In genomic region chr10:110576220-110576619, GRCh38 we compare ENCODE assay signal across 12 cellular contexts. TPM values are rescaled to one million over a fixed set of nuclear protein-coding genes. Genes with fewer than 3 reads are reported as not detected.
DNase-seq lines count a peak whose midpoint lies in the region; ATAC-seq and TF ChIP-seq lines count a peak whose summit lies in the region.
"Had no signal": no experiment of that assay in that cellular context is flagged by ENCODE, and none has a peak within 500 bp of the region (broad histone marks: within the 10 kb centered on the region; RNA-seq: fewer than 3 reads in every experiment).

No MANE protein-coding gene starts in this region.

- peaks cover 31% of the 10 kb centered on the region for H3K79me2 ChIP-seq in fibroblast of lung (ENCODE audit: control insufficient read depth, insufficient read depth, low read length)

- H3K4me3 Mint-ChIP-seq in activated naive CD4-positive, alpha-beta T cell treated with anti-CD3 and anti-CD28 coated beads, Interleukin-2, amount 50 U/mL, for 24 hours, result peak overlapping the region; percentile 49

- TF ChIP-seq CTCF in RWPE2 (IDR thresholded peaks at IDR 0.05; ENCODE audit: poor library complexity, severe bottlenecking) (no peak), fibroblast of lung (conservative IDR thresholded peaks at IDR 0.05 in 1 of 2, IDR thresholded peaks at IDR 0.05 in 1 of 2; ENCODE audit: low read depth in 1 of 2, low read length in 2 of 2) (no peak)

- H3K9ac ChIP-seq in fibroblast of lung (ENCODE audit: insufficient read depth, low read length) (no peak overlapping the region), skeletal muscle satellite cell (ENCODE audit: low read depth, low read length) (no peak overlapping the region)

- H3K9me3 ChIP-seq in RWPE2 (ENCODE audit: severe bottlenecking), result no peaks in the 10 kb centered on the region
- no peaks in the 10 kb centered on the region for H3K9me3 ChIP-seq in fibroblast of lung (ENCODE audit: control insufficient read depth, insufficient read depth, low read depth, low read length)
- no peaks in the 10 kb centered on the region for H3K9me3 ChIP-seq in skeletal muscle satellite cell (replicated peaks; ENCODE audit: low read length)
- H3K9me3 ChIP-seq: pancreas had no signal

- H3K9me3 Mint-ChIP-seq in activated naive CD4-positive, alpha-beta T cell treated with anti-CD3 and anti-CD28 coated beads, Interleukin-2, amount 50 U/mL, for 24 hours, result no peaks in the 10 kb centered on the region

- H2AFZ ChIP-seq in fibroblast of lung (ENCODE audit: low read length), result no peak overlapping the region

- ATAC-seq in RWPE2 (ENCODE audit: low read depth), result peak; percentile 71
- ATAC-seq: pancreas had no signal

- peak overlapping the region; percentile 11 for H3K27ac ChIP-seq in RWPE2 (ENCODE audit: poor library complexity, severe bottlenecking)
- no peak overlapping the region for H3K27ac ChIP-seq in fibroblast of lung (ENCODE audit: insufficient read depth, low read length)
- H3K27ac ChIP-seq: pancreas had no signal

- no peaks in the 10 kb centered on the region for H3K27me3 Mint-ChIP-seq in activated naive CD4-positive, alpha-beta T cell treated with anti-CD3 and anti-CD28 coated beads, Interleukin-2, amount 50 U/mL, for 24 hours

- H3K4me1 Mint-ChIP-seq in activated naive CD4-positive, alpha-beta T cell treated with anti-CD3 and anti-CD28 coated beads, Interleukin-2, amount 50 U/mL, for 24 hours, result peaks cover 49% of the 10 kb centered on the region

- H3K4me3 ChIP-seq in RWPE2 (ENCODE audit: severe bottlenecking) (no peak overlapping the region), fibroblast of lung (replicated peaks in 1 of 4; ENCODE audit: control extremely low read depth in 1 of 4, insufficient read depth in 1 of 4, low read depth in 3 of 4, low read length in 4 of 4) (no peak overlapping the region), skeletal muscle satellite cell (ENCODE audit: low read length) (no peak overlapping the region)
- H3K4me3 ChIP-seq: pancreas had no signal

- H4K20me1 ChIP-seq in fibroblast of lung (ENCODE audit: control insufficient read depth, extremely low read depth, insufficient read depth, low read length), result no peaks in the 10 kb centered on the region

- peak overlapping the region; percentile 12 for H3K27ac Mint-ChIP-seq in activated naive CD4-positive, alpha-beta T cell treated with anti-CD3 and anti-CD28 coated beads, Interleukin-2, amount 50 U/mL, for 24 hours

- peaks cover 83% of the 10 kb centered on the region for H3K36me3 ChIP-seq in RWPE2 (ENCODE audit: low read depth)
- H3K36me3 ChIP-seq in fibroblast of lung (ENCODE audit: control insufficient read depth, insufficient read depth, low read length), result peaks cover 9% of the 10 kb centered on the region
- H3K36me3 ChIP-seq in skeletal muscle satellite cell (ENCODE audit: insufficient read depth, low read length), result peaks cover 42% of the 10 kb centered on the region

- peaks cover 16% of the 10 kb centered on the region for H3K36me3 Mint-ChIP-seq in activated naive CD4-positive, alpha-beta T cell treated with anti-CD3 and anti-CD28 coated beads, Interleukin-2, amount 50 U/mL, for 24 hours

- DNase-seq in activated naive CD4-positive, alpha-beta T cell (lab: John Stamatoyannopoulos, UW), result no peak
- DNase-seq in RWPE2 (ENCODE audit: low spot score) (no peak), fibroblast of lung (ENCODE audit: low read depth in 2 of 2) (peak; percentile 78 to 87), NCI-H1436 (lab: John Stamatoyannopoulos, UW) (no peak), OCI-M2 (lab: John Stamatoyannopoulos, UW; ENCODE audit: unreplicated experiment) (no peak), SW 1271 (lab: John Stamatoyannopoulos, UW) (no peak)
- DNase-seq: H7, NCI-H1105 treated with DMSO at 0.1 percent for 48 hours, NCI-H524, pancreas had no signal

- peaks cover 24% of the 10 kb centered on the region for H3K4me1 ChIP-seq in RWPE2 (ENCODE audit: insufficient read depth, poor library complexity, severe bottlenecking)
- peaks cover 8% of the 10 kb centered on the region for H3K4me1 ChIP-seq in fibroblast of lung (ENCODE audit: control insufficient read depth, extremely low read depth, insufficient read depth, low read length)
- H3K4me1 ChIP-seq in skeletal muscle satellite cell (ENCODE audit: control insufficient read depth, insufficient read depth, low read length), result peaks cover 18% of the 10 kb centered on the region
- H3K4me1 ChIP-seq: pancreas had no signal

- no peaks in the 10 kb centered on the region for H3K27me3 ChIP-seq in RWPE2 (ENCODE audit: insufficient read depth, poor library complexity, severe bottlenecking)
- no peaks in the 10 kb centered on the region for H3K27me3 ChIP-seq in fibroblast of lung (ENCODE audit: control insufficient read depth, insufficient read depth, low read length)
- H3K27me3 ChIP-seq in skeletal muscle satellite cell (ENCODE audit: control insufficient read depth, insufficient read depth, low read length), result no peaks in the 10 kb centered on the region
- H3K27me3 ChIP-seq: pancreas had no signal

- peak overlapping the region; percentile 8 for H3K4me2 ChIP-seq in fibroblast of lung (ENCODE audit: extremely low read depth, insufficient read depth, low read length)
- peak overlapping the region; percentile 11 for H3K4me2 ChIP-seq in skeletal muscle satellite cell (ENCODE audit: low read length)

RNA-seq across cellular contexts. Expression of gene SMC3, which starts 8.7 kb away (rescaled TPM):
- 28.8 and 31.9 TPM in 2 replicates for total RNA-seq in fibroblast of lung
- 25.9 and 28.4 TPM in 2 replicates for polyA plus RNA-seq in fibroblast of lung
- polyA plus RNA-seq in fibroblast of lung (2012), result 35.6 and 36.9 TPM in 2 replicates
- 2.3 and 4.4 TPM in 2 replicates for polyA minus RNA-seq in fibroblast of lung (ENCODE audit: low replicate concordance)
- total RNA-seq in skeletal muscle satellite cell (2012; rRNA removed), result 13.5 and 16.7 TPM in 2 replicates

Comparison
In these comparisons a context has a peak if more than half of its experiments do, and no peak if none do; other contexts are left out.
1. DNase-seq: peak in fibroblast of lung (2 of 2); none in activated naive CD4-positive, alpha-beta T cell (0 of 4), RWPE2 (single experiment), NCI-H1436 (single experiment), OCI-M2 (single experiment) and SW 1271 (0 of 2).